In the genomic region with DNA sequence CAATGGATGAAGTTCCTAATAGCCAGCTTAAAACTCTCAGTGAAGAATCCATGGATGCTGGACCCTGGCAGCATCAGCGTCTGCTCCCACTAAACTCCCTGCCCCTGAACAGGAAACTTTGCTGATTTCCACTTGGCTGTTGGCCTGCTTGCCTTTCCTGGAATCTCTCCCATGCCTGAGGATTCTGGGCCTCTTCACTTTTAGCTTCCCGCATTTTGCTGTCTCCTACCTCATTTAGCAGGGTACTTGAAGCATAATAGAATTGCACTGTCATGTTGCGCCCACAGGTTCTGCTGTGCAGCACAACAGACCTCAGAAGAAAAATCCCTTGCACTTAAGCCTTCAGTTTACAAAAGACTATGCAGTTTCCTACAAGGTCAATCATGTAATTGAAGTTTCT, we compare ENCODE assay signal across 37 cellular contexts.
"Had no signal": no experiment of that assay in that cellular context is flagged by ENCODE, and none has a peak within 500 bp of the region (broad histone marks: within the 10 kb centered on the region; RNA-seq: fewer than 3 reads in every experiment).

No MANE protein-coding gene starts in this region.

- H3K9me3 Mint-ChIP-seq: activated naive CD4-positive, alpha-beta T cell treated with anti-CD3 and anti-CD28 coated beads for 36 hours; activated naive CD8-positive, alpha-beta T cell treated with anti-CD3 and anti-CD28 coated beads for 36 hours; brain; effector memory CD8-positive, alpha-beta T cell; immature natural killer cell; naive thymus-derived CD4-positive, alpha-beta T cell; neural progenitor cell had no signal

- ATAC-seq: activated CD4-positive, CD25-positive, alpha-beta regulatory T cell treated with anti-CD3 and anti-CD28 coated beads, Interleukin-2, amount 50 U/mL, for 24 hours; effector memory CD8-positive, alpha-beta T cell; gastrocnemius medialis; left colon; naive thymus-derived CD4-positive, alpha-beta T cell; sciatic nerve; stimulated activated naive CD8-positive, alpha-beta T cell treated with anti-CD3 and anti-CD28 coated beads, Interleukin-15, Interleukin-2, amounts not matched to agents 100 U/mL and 50 U/mL, for 24 hours; T-helper 17 cell had no signal

- H3K4me3 Mint-ChIP-seq: activated naive CD4-positive, alpha-beta T cell treated with anti-CD3 and anti-CD28 coated beads for 36 hours; activated naive CD8-positive, alpha-beta T cell treated with anti-CD3 and anti-CD28 coated beads for 36 hours; brain; effector memory CD8-positive, alpha-beta T cell; immature natural killer cell; memory B cell; naive thymus-derived CD4-positive, alpha-beta T cell; neural progenitor cell; T-helper 17 cell had no signal

- FAIRE-seq: kidney, urothelium cell line had no signal

- H3K4me1 Mint-ChIP-seq: activated naive CD8-positive, alpha-beta T cell treated with anti-CD3 and anti-CD28 coated beads for 36 hours; brain; immature natural killer cell; memory B cell; neural progenitor cell; T-helper 17 cell had no signal

- H3K27me3 Mint-ChIP-seq: activated naive CD8-positive, alpha-beta T cell treated with anti-CD3 and anti-CD28 coated beads for 36 hours; brain; effector memory CD8-positive, alpha-beta T cell; memory B cell; naive thymus-derived CD4-positive, alpha-beta T cell; T-helper 17 cell had no signal

- H3K4me3 ChIP-seq: adrenal gland, cardiac muscle cell, colonic mucosa, esophagus squamous epithelium, gastrocnemius medialis, neural progenitor cell, skin epidermis, testis, transverse colon had no signal

- H3K27ac Mint-ChIP-seq: activated naive CD4-positive, alpha-beta T cell treated with anti-CD3 and anti-CD28 coated beads for 36 hours; activated naive CD8-positive, alpha-beta T cell treated with anti-CD3 and anti-CD28 coated beads for 36 hours; memory B cell; naive thymus-derived CD4-positive, alpha-beta T cell; neural progenitor cell had no signal

- DNase-seq: activated CD4-positive, alpha-beta T cell treated with anti-CD3 and anti-CD28 coated beads for 48 hours; activated CD4-positive, alpha-beta T cell treated with anti-CD3 and anti-CD28 coated beads, Interleukin-2, amount 50 U/mL, for 48 hours; activated CD8-positive, alpha-beta memory T cell treated with anti-CD3 and anti-CD28 coated beads for 24 hours; activated effector memory CD4-positive, alpha-beta T cell treated with anti-CD3 and anti-CD28 coated beads, Interleukin-2, amount 50 U/mL, for 16 hours; activated naive CD4-positive, alpha-beta T cell treated with anti-CD3 and anti-CD28 coated beads for 36 hours; activated naive CD8-positive, alpha-beta T cell treated with anti-CD3 and anti-CD28 coated beads for 36 hours; adrenal gland; aorta; cerebellar nuclear complex; colonic mucosa; effector memory CD8-positive, alpha-beta T cell; esophagus squamous epithelium; gastrocnemius medialis; glutamatergic neuron; hippocampal formation; immature natural killer cell; kidney; left colon; midbrain; naive thymus-derived CD4-positive, alpha-beta T cell; occipital lobe; stimulated activated CD4-positive, alpha-beta T cell treated with anti-CD3 and anti-CD28 coated beads, Interleukin-12 subunit alpha, Interleukin-12 subunit beta, amount 100 ng/mL, for 4 hours; stimulated activated CD4-positive, alpha-beta T cell treated with anti-CD3 and anti-CD28 coated beads, Interleukin-4, amount 100 ng/mL, for 1 hour; stimulated activated naive CD8-positive, alpha-beta T cell treated with anti-CD3 and anti-CD28 coated beads, Interleukin-15, Interleukin-2, amounts not matched to agents 100 U/mL and 50 U/mL, for 24 hours; T-helper 17 cell; T1000; testis; transverse colon; WERI-Rb-1 had no signal
